ENCODE assay signal across 1 cellular context in the genomic region with DNA sequence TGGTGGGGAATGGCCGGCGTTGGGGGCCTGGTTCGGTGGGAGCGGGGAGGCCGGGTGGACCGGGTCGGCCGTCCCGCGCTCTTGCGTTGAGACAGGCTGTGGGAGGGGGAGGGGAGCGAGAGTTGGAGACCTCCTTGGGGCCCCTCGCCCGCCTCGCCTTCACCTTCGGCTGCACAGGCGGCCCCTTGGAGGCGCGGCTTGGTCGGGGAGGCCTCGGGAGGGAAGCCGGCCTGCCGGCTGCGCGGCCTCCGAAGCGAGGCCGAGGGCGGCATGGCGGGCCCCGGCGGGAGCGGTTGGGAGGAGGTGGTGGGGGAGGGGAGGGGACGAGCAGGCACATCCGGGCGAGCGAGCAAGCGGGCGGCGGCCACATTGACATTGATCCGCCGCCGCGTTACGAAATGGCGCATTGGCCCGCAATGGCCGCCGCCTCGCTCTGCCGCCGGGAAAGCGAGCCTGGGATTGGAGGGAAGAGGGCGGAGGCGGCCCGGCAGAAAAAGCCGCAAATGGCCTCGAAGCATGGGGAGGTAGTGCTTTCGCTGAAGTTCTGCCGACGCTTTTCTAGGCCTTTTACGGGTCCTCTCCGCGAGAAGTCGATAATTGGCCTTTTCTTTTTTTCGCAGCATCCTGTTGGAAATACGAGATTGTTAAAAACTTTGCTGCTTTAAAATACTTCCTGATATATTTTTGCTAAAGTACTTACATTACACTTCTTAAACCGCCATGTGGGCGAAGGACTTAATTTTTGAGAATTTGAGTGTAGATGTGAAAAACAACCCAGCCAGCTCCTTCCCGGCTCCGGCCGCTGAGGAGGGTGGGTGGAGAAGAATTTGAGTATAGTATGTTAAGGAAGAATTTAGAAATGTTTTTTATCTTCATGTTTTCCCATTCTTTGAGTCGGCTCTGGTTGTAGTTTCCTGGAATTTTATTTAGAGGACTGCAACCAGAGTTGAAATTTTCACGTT.
A peak's percentile ranks its signal among the peaks of the same experiment; 100 is the strongest.
TF ChIP-seq lines count a peak whose summit lies in the region.

No MANE protein-coding gene starts in this region.

TF ChIP-seq in HepG2, 621 proteins besides CTCF, POLR2A, EP300 and RAD21 (continued from another document and continues in another):
- TF ChIP-seq ZNF136 (CRISPR knock-in tag; IDR thresholded peaks at IDR 0.05; ENCODE audit: low read depth): no peak
- TF ChIP-seq SP5 (CRISPR knock-in tag; IDR thresholded peaks at IDR 0.05; ENCODE audit: borderline replicate concordance, low read depth): peak; percentile 78
- no peak for TF ChIP-seq TP53 (CRISPR knock-in tag; conservative IDR thresholded peaks at IDR 0.05)
- TF ChIP-seq RBM39 (IDR thresholded peaks at IDR 0.05; ENCODE audit: low read depth, low read length, poor library complexity, severe bottlenecking): peak; percentile 92
- no peak; the same call in none of the 2 replicates for TF ChIP-seq MLLT10 (CRISPR knock-in tag; IDR thresholded peaks at IDR 0.05)
- peak; percentile 26; the same call in 1 of the 2 replicates for TF ChIP-seq NCOR1 (IDR thresholded peaks at IDR 0.05; ENCODE audit: borderline replicate concordance, low read length)
- TF ChIP-seq, protein P1, sequence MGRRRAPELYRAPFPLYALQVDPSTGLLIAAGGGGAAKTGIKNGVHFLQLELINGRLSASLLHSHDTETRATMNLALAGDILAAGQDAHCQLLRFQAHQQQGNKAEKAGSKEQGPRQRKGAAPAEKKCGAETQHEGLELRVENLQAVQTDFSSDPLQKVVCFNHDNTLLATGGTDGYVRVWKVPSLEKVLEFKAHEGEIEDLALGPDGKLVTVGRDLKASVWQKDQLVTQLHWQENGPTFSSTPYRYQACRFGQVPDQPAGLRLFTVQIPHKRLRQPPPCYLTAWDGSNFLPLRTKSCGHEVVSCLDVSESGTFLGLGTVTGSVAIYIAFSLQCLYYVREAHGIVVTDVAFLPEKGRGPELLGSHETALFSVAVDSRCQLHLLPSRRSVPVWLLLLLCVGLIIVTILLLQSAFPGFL (CRISPR knock-in tag; IDR thresholded peaks at IDR 0.05): no peak
- no peak for TF ChIP-seq FOXP1 (IDR thresholded peaks at IDR 0.05)
- TF ChIP-seq FOXP1 (CRISPR knock-in tag; IDR thresholded peaks at IDR 0.05): no peak
- TF ChIP-seq SMC3 (IDR thresholded peaks at IDR 0.05; ENCODE audit: low read length): no peak
- no peak for TF ChIP-seq FOXM1 (CRISPR knock-in tag; IDR thresholded peaks at IDR 0.05)
- peak; percentile 71; the same call in 1 of the 2 replicates for TF ChIP-seq PAF1 (CRISPR knock-in tag; IDR thresholded peaks at IDR 0.05)
- peak; percentile 69 for TF ChIP-seq ZNF614 (CRISPR knock-in tag; IDR thresholded peaks at IDR 0.05; ENCODE audit: borderline replicate concordance)
- no peak; the same call in 1 of the 2 replicates for TF ChIP-seq YEATS2 (CRISPR knock-in tag; IDR thresholded peaks at IDR 0.05; ENCODE audit: borderline replicate concordance)
- TF ChIP-seq, protein P2, sequence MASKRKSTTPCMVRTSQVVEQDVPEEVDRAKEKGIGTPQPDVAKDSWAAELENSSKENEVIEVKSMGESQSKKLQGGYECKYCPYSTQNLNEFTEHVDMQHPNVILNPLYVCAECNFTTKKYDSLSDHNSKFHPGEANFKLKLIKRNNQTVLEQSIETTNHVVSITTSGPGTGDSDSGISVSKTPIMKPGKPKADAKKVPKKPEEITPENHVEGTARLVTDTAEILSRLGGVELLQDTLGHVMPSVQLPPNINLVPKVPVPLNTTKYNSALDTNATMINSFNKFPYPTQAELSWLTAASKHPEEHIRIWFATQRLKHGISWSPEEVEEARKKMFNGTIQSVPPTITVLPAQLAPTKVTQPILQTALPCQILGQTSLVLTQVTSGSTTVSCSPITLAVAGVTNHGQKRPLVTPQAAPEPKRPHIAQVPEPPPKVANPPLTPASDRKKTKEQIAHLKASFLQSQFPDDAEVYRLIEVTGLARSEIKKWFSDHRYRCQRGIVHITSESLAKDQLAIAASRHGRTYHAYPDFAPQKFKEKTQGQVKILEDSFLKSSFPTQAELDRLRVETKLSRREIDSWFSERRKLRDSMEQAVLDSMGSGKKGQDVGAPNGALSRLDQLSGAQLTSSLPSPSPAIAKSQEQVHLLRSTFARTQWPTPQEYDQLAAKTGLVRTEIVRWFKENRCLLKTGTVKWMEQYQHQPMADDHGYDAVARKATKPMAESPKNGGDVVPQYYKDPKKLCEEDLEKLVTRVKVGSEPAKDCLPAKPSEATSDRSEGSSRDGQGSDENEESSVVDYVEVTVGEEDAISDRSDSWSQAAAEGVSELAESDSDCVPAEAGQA (IDR thresholded peaks at IDR 0.05; ENCODE audit: low read depth): peak; percentile 92
- TF ChIP-seq, protein P2 (CRISPR knock-in tag; IDR thresholded peaks at IDR 0.05; ENCODE audit: borderline replicate concordance): no peak
- peak; percentile 78 for TF ChIP-seq PRPF4 (IDR thresholded peaks at IDR 0.05; ENCODE audit: low read depth, low read length, poor library complexity, severe bottlenecking)
- TF ChIP-seq, protein P3, sequence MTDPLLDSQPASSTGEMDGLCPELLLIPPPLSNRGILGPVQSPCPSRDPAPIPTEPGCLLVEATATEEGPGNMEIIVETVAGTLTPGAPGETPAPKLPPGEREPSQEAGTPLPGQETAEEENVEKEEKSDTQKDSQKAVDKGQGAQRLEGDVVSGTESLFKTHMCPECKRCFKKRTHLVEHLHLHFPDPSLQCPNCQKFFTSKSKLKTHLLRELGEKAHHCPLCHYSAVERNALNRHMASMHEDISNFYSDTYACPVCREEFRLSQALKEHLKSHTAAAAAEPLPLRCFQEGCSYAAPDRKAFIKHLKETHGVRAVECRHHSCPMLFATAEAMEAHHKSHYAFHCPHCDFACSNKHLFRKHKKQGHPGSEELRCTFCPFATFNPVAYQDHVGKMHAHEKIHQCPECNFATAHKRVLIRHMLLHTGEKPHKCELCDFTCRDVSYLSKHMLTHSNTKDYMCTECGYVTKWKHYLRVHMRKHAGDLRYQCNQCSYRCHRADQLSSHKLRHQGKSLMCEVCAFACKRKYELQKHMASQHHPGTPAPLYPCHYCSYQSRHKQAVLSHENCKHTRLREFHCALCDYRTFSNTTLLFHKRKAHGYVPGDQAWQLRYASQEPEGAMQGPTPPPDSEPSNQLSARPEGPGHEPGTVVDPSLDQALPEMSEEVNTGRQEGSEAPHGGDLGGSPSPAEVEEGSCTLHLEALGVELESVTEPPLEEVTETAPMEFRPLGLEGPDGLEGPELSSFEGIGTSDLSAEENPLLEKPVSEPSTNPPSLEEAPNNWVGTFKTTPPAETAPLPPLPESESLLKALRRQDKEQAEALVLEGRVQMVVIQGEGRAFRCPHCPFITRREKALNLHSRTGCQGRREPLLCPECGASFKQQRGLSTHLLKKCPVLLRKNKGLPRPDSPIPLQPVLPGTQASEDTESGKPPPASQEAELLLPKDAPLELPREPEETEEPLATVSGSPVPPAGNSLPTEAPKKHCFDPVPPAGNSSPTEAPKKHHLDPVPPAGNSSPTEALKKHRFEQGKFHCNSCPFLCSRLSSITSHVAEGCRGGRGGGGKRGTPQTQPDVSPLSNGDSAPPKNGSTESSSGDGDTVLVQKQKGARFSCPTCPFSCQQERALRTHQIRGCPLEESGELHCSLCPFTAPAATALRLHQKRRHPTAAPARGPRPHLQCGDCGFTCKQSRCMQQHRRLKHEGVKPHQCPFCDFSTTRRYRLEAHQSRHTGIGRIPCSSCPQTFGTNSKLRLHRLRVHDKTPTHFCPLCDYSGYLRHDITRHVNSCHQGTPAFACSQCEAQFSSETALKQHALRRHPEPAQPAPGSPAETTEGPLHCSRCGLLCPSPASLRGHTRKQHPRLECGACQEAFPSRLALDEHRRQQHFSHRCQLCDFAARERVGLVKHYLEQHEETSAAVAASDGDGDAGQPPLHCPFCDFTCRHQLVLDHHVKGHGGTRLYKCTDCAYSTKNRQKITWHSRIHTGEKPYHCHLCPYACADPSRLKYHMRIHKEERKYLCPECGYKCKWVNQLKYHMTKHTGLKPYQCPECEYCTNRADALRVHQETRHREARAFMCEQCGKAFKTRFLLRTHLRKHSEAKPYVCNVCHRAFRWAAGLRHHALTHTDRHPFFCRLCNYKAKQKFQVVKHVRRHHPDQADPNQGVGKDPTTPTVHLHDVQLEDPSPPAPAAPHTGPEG (CRISPR knock-in tag; IDR thresholded peaks at IDR 0.05): peak; percentile 79; the same call in 1 of the 2 replicates
- TF ChIP-seq, protein P4, sequence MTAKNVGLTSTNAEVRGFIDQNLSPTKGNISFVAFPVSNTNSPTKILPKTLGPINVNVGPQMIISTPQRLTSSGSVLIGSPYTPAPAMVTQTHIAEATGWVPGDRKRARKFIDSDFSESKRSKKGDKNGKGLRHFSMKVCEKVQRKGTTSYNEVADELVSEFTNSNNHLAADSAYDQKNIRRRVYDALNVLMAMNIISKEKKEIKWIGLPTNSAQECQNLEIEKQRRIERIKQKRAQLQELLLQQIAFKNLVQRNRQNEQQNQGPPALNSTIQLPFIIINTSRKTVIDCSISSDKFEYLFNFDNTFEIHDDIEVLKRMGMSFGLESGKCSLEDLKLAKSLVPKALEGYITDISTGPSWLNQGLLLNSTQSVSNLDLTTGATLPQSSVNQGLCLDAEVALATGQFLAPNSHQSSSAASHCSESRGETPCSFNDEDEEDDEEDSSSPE (CRISPR knock-in tag; IDR thresholded peaks at IDR 0.05): peak; percentile 95
- TF ChIP-seq ZNF83 (CRISPR knock-in tag; IDR thresholded peaks at IDR 0.05; ENCODE audit: borderline replicate concordance): no peak; the same call in 1 of the 2 replicates
- TF ChIP-seq, protein P5, sequence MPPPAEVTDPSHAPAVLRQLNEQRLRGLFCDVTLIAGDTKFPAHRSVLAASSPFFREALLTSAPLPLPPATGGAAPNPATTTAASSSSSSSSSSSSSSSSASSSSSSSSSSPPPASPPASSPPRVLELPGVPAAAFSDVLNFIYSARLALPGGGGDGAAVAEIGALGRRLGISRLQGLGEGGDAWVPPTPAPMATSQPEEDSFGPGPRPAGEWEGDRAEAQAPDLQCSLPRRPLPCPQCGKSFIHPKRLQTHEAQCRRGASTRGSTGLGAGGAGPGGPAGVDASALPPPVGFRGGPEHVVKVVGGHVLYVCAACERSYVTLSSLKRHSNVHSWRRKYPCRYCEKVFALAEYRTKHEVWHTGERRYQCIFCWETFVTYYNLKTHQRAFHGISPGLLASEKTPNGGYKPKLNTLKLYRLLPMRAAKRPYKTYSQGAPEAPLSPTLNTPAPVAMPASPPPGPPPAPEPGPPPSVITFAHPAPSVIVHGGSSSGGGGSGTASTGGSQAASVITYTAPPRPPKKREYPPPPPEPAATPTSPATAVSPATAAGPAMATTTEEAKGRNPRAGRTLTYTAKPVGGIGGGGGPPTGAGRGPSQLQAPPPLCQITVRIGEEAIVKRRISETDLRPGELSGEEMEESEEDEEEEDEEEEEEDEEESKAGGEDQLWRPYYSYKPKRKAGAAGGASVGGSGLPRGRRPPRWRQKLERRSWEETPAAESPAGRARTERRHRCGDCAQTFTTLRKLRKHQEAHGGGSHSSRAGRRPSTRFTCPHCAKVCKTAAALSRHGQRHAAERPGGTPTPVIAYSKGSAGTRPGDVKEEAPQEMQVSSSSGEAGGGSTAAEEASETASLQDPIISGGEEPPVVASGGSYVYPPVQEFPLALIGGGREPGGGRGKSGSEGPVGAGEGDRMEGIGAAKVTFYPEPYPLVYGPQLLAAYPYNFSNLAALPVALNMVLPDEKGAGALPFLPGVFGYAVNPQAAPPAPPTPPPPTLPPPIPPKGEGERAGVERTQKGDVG (CRISPR knock-in tag; IDR thresholded peaks at IDR 0.05; ENCODE audit: borderline replicate concordance): peak; percentile 73; the same call in 1 of the 2 replicates
- TF ChIP-seq ARNTL (CRISPR knock-in tag; IDR thresholded peaks at IDR 0.05): no peak
- no peak for TF ChIP-seq SKI (IDR thresholded peaks at IDR 0.05; ENCODE audit: partially characterized antibody)
- TF ChIP-seq ZNF138 (CRISPR knock-in tag; IDR thresholded peaks at IDR 0.05; ENCODE audit: low read depth): peak; percentile 36; the same call in 1 of the 2 replicates
- peak; percentile 86 for TF ChIP-seq ZNF563 (CRISPR knock-in tag; IDR thresholded peaks at IDR 0.05)
- no peak for TF ChIP-seq XBP1 (CRISPR knock-in tag; IDR thresholded peaks at IDR 0.05)
- no peak for TF ChIP-seq ADNP (CRISPR knock-in tag; IDR thresholded peaks at IDR 0.05)
- TF ChIP-seq, protein P6, sequence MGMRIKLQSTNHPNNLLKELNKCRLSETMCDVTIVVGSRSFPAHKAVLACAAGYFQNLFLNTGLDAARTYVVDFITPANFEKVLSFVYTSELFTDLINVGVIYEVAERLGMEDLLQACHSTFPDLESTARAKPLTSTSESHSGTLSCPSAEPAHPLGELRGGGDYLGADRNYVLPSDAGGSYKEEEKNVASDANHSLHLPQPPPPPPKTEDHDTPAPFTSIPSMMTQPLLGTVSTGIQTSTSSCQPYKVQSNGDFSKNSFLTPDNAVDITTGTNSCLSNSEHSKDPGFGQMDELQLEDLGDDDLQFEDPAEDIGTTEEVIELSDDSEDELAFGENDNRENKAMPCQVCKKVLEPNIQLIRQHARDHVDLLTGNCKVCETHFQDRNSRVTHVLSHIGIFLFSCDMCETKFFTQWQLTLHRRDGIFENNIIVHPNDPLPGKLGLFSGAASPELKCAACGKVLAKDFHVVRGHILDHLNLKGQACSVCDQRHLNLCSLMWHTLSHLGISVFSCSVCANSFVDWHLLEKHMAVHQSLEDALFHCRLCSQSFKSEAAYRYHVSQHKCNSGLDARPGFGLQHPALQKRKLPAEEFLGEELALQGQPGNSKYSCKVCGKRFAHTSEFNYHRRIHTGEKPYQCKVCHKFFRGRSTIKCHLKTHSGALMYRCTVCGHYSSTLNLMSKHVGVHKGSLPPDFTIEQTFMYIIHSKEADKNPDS (CRISPR knock-in tag; IDR thresholded peaks at IDR 0.05): peak; percentile 84; the same call in 1 of the 2 replicates
- TF ChIP-seq, protein P7, sequence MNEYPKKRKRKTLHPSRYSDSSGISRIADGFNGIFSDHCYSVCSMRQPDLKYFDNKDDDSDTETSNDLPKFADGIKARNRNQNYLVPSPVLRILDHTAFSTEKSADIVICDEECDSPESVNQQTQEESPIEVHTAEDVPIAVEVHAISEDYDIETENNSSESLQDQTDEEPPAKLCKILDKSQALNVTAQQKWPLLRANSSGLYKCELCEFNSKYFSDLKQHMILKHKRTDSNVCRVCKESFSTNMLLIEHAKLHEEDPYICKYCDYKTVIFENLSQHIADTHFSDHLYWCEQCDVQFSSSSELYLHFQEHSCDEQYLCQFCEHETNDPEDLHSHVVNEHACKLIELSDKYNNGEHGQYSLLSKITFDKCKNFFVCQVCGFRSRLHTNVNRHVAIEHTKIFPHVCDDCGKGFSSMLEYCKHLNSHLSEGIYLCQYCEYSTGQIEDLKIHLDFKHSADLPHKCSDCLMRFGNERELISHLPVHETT (CRISPR knock-in tag; conservative IDR thresholded peaks at IDR 0.05): peak; percentile 94
- TF ChIP-seq NCOA5 (CRISPR knock-in tag; IDR thresholded peaks at IDR 0.05): no peak
- no peak for TF ChIP-seq EHMT2 (IDR thresholded peaks at IDR 0.05; ENCODE audit: borderline replicate concordance, low read depth, low read length)
